Comparison of ENCODE assay signal across 24 cellular contexts in the genomic region with DNA sequence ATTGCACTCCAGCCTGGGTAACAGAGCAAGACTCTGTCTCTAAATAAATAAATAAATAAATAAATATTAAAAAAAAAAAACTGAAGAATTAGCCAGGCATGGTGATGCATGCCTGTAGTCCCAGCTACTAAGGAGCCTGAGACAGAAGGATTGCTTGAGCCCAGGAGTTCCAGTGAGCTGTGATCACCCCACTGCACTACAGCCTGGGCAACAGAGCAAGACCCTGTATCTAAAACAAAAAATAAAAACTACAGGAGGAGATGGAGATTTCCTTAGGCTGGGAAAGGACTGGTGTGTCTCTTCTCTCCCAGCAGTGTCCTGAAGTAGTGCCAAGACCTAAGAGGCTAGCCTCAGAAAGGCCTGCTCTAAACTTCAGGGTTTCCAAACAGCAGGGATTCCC.
"Had no signal": no experiment of that assay in that cellular context is flagged by ENCODE, and none has a peak within 500 bp of the region (broad histone marks: within the 10 kb centered on the region; RNA-seq: fewer than 3 reads in every experiment).

No MANE protein-coding gene starts in this region.

- H2AFZ ChIP-seq: hepatocyte had no signal

- FAIRE-seq: bronchial epithelial cell had no signal

- DNase-seq: activated CD4-positive, alpha-beta memory T cell treated with anti-CD3 and anti-CD28 coated beads, Interleukin-2, amount 10 ng/mL, durations not matched to agents 7 days and 5 days; activated CD4-positive, alpha-beta T cell treated with anti-CD3 and anti-CD28 coated beads for 48 hours; activated CD4-positive, CD25-positive, alpha-beta regulatory T cell; activated CD8-positive, alpha-beta memory T cell treated with anti-CD3 and anti-CD28 coated beads, Interleukin-2, amount 10 ng/mL, durations not matched to agents 7 days and 5 days; activated naive CD4-positive, alpha-beta T cell treated with anti-CD3 and anti-CD28 coated beads, Interleukin-2, amount 50 U/mL, for 16 hours; cerebellar nuclear complex; effector CD8-positive, alpha-beta T cell; left colon; nucleus accumbens; stimulated activated CD4-positive, alpha-beta T cell treated with anti-CD3 and anti-CD28 coated beads, Interleukin-15, amount 100 ng/mL, for 24 hours; stimulated activated CD4-positive, alpha-beta T cell treated with anti-CD3 and anti-CD28 coated beads, Interleukin-2, amount 100 ng/mL, for 48 hours; stomach; T-cell; T-helper 9 cell had no signal

- H3K36me3 ChIP-seq: ascending aorta, esophagus muscularis mucosa, stomach, vagina had no signal

- H3K27me3 Mint-ChIP-seq: activated CD4-positive, alpha-beta memory T cell treated with anti-CD3 and anti-CD28 coated beads, Interleukin-2, amount 10 ng/mL, durations not matched to agents 7 days and 5 days; activated T-helper 17 cell treated with anti-CD3 and anti-CD28 coated beads, Interleukin-2, amount 50 U/mL, for 72 hours; dendritic cell treated with granulocyte-macrophage colony-stimulating factor and Interleukin-4, amounts not matched to agents 40 ng/mL and 50 ng/mL, for 4 days; T-cell had no signal

- H3K27me3 ChIP-seq: ascending aorta, esophagus muscularis mucosa, hepatocyte, stomach, vagina had no signal

- H3K36me3 Mint-ChIP-seq: activated CD8-positive, alpha-beta memory T cell treated with anti-CD3 and anti-CD28 coated beads, Interleukin-2, amount 10 ng/mL, durations not matched to agents 7 days and 5 days; mesothelial cell of epicardium; natural killer cell treated with Interleukin-12 subunit alpha and Interleukin-12 subunit beta and Interleukin-15 and Interleukin-18, amount 100 ng/mL, for 72 hours; T-cell had no signal

- H3K27ac ChIP-seq: ascending aorta, esophagus muscularis mucosa, hepatocyte, stomach, vagina had no signal

- H3K4me1 ChIP-seq: ascending aorta, vagina had no signal

- H3K4me2 ChIP-seq: hepatocyte had no signal

- ATAC-seq: activated CD8-positive, alpha-beta memory T cell treated with anti-CD3 and anti-CD28 coated beads, Interleukin-2, amount 10 ng/mL, durations not matched to agents 7 days and 5 days; activated T-helper 17 cell treated with anti-CD3 and anti-CD28 coated beads, Interleukin-2, amount 50 U/mL, for 72 hours; left colon; natural killer cell treated with Interleukin-12 subunit alpha and Interleukin-12 subunit beta and Interleukin-15 and Interleukin-18, amount 100 ng/mL, for 72 hours had no signal

- H3K4me1 Mint-ChIP-seq: activated T-helper 17 cell treated with anti-CD3 and anti-CD28 coated beads, Interleukin-2, amount 50 U/mL, for 72 hours had no signal

- H3K4me3 Mint-ChIP-seq: activated CD4-positive, alpha-beta memory T cell treated with anti-CD3 and anti-CD28 coated beads, Interleukin-2, amount 10 ng/mL, durations not matched to agents 7 days and 5 days; activated CD8-positive, alpha-beta memory T cell treated with anti-CD3 and anti-CD28 coated beads, Interleukin-2, amount 10 ng/mL, durations not matched to agents 7 days and 5 days; activated T-helper 17 cell treated with anti-CD3 and anti-CD28 coated beads, Interleukin-2, amount 50 U/mL, for 72 hours; dendritic cell treated with granulocyte-macrophage colony-stimulating factor and Interleukin-4, amounts not matched to agents 40 ng/mL and 50 ng/mL, for 4 days; mesothelial cell of epicardium; natural killer cell treated with Interleukin-12 subunit alpha and Interleukin-12 subunit beta and Interleukin-15 and Interleukin-18, amount 100 ng/mL, for 72 hours; T-cell had no signal

- H3K9me3 Mint-ChIP-seq: activated CD4-positive, alpha-beta memory T cell treated with anti-CD3 and anti-CD28 coated beads, Interleukin-2, amount 10 ng/mL, durations not matched to agents 7 days and 5 days; activated T-helper 17 cell treated with anti-CD3 and anti-CD28 coated beads, Interleukin-2, amount 50 U/mL, for 72 hours; dendritic cell treated with granulocyte-macrophage colony-stimulating factor and Interleukin-4, amounts not matched to agents 40 ng/mL and 50 ng/mL, for 4 days; mesothelial cell of epicardium; natural killer cell treated with Interleukin-12 subunit alpha and Interleukin-12 subunit beta and Interleukin-15 and Interleukin-18, amount 100 ng/mL, for 72 hours; T-cell had no signal

- H3K9me3 ChIP-seq: ascending aorta, esophagus muscularis mucosa, stomach, vagina had no signal

- H3K4me3 ChIP-seq: ascending aorta, esophagus muscularis mucosa, hepatocyte, lung, stomach, vagina had no signal

- H3K27ac Mint-ChIP-seq: activated CD4-positive, alpha-beta memory T cell treated with anti-CD3 and anti-CD28 coated beads, Interleukin-2, amount 10 ng/mL, durations not matched to agents 7 days and 5 days; activated CD8-positive, alpha-beta memory T cell treated with anti-CD3 and anti-CD28 coated beads, Interleukin-2, amount 10 ng/mL, durations not matched to agents 7 days and 5 days; activated T-helper 17 cell treated with anti-CD3 and anti-CD28 coated beads, Interleukin-2, amount 50 U/mL, for 72 hours; dendritic cell treated with granulocyte-macrophage colony-stimulating factor and Interleukin-4, amounts not matched to agents 40 ng/mL and 50 ng/mL, for 4 days; natural killer cell treated with Interleukin-12 subunit alpha and Interleukin-12 subunit beta and Interleukin-15 and Interleukin-18, amount 100 ng/mL, for 72 hours; T-cell had no signal
